In the genomic region with DNA sequence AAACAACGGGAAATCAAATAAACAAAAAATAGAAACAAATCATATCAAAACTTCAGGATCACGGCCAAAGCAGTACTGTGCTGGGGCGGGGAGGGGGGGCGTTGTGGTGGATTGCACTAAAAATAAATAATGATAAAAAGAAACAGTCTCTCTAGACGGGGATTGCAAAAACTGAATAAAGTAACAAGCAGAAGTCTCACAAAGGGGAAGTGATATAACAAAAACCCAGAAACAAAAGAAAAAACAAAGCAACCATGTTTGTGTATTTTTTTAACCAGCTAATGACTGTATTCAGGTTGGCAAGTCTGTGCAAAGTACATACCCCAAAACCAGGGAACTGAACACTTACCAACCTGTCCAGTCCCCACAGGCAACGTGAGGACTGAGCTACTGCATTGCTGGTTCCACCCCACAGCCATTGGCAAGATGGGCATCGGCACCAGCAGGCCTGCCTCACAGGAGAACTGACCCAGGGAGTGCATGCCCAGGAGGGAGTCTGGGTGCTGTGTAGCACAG, we compare ENCODE assay signal across 11 cellular contexts. TPM values are rescaled to one million over a fixed set of nuclear protein-coding genes. Genes with fewer than 3 reads are reported as not detected.
DNase-seq lines count a peak whose midpoint lies in the region; ATAC-seq and TF ChIP-seq lines count a peak whose summit lies in the region.
"Had no signal": no experiment of that assay in that cellular context is flagged by ENCODE, and none has a peak within 500 bp of the region (broad histone marks: within the 10 kb centered on the region; RNA-seq: fewer than 3 reads in every experiment).

No MANE protein-coding gene starts in this region.

- H3K4me3 Mint-ChIP-seq in activated T-cell treated with anti-CD3 and anti-CD28 coated beads, Interleukin-2, amount 50 U/mL, for 72 hours: peak overlapping the region; percentile 33 to 36

- H4K8ac ChIP-seq in mesendoderm (ENCODE audit: low read depth, low read length): no peak overlapping the region

- no peak overlapping the region for H2BK5ac ChIP-seq in mesendoderm (ENCODE audit: low read length)

- H3K18ac ChIP-seq in mesendoderm (ENCODE audit: low read length): no peak overlapping the region

- peaks cover 79% of the 10 kb centered on the region for H3K4me1 Mint-ChIP-seq in activated T-cell treated with anti-CD3 and anti-CD28 coated beads, Interleukin-2, amount 50 U/mL, for 72 hours (ENCODE audit: low read depth)

- peaks cover 80% of the 10 kb centered on the region for H3K79me2 ChIP-seq in mesendoderm (ENCODE audit: control insufficient read depth, insufficient read depth, low read length)

- H3K79me1 ChIP-seq in mesendoderm (ENCODE audit: low read length): peaks cover 50% of the 10 kb centered on the region

- TF ChIP-seq CTCF in coronary artery (IDR thresholded peaks at IDR 0.05): no peak

- no peaks in the 10 kb centered on the region for H3K27me3 ChIP-seq in mononuclear cell (ENCODE audit: insufficient read depth, low read length)
- no peaks in the 10 kb centered on the region for H3K27me3 ChIP-seq in mesendoderm (ENCODE audit: insufficient read depth, low read length, poor library complexity)
- no peaks in the 10 kb centered on the region for H3K27me3 ChIP-seq in SJCRH30

- WGBS in urinary bladder: 20% methylated on average over 7 of the region's 7 CpGs
- no CpG with 5 or more reads among the region's 7 CpGs for WGBS in mesendoderm (ENCODE audit: extremely low coverage, insufficient coverage, low lambda C conversion rate)

- no peak overlapping the region for H4K5ac ChIP-seq in mesendoderm (ENCODE audit: low read length)

- peak overlapping the region; percentile 88 for H3K27ac Mint-ChIP-seq in activated T-cell treated with anti-CD3 and anti-CD28 coated beads, Interleukin-2, amount 50 U/mL, for 72 hours

- H3K9ac ChIP-seq in mesendoderm (ENCODE audit: low read length): no peak overlapping the region

- H3K36me3 Mint-ChIP-seq in activated T-cell treated with anti-CD3 and anti-CD28 coated beads, Interleukin-2, amount 50 U/mL, for 72 hours (ENCODE audit: insufficient read depth in 2 of 2): peaks cover 0 to 2% of the 10 kb centered on the region in 2 donors

- H3K4me1 ChIP-seq in mononuclear cell (ENCODE audit: insufficient read depth, low read length) (peaks cover 75% of the 10 kb centered on the region), urinary bladder (ENCODE audit: insufficient read depth) (peaks cover 4% of the 10 kb centered on the region), mesendoderm (ENCODE audit: control insufficient read depth, low read depth, low read length) (peaks cover 16% of the 10 kb centered on the region), SJCRH30 (peaks cover 13% of the 10 kb centered on the region)

- no peak overlapping the region for H3K4ac ChIP-seq in mesendoderm (ENCODE audit: low read depth, low read length)

- peak overlapping the region; percentile 74 to 82 for H3K27ac ChIP-seq in coronary artery
- H3K27ac ChIP-seq in urinary bladder (ENCODE audit: low read depth): peak overlapping the region; percentile 54
- no peak overlapping the region for H3K27ac ChIP-seq in mesendoderm (ENCODE audit: low read depth, low read length)
- H3K27ac ChIP-seq in SJCRH30: no peak overlapping the region

- DNase-seq in activated T-cell treated with anti-CD3 and anti-CD28 coated beads, Interleukin-2, amount 50 U/mL, for 72 hours: no peak
- DNase-seq in activated T-cell treated with anti-CD3 and anti-CD28 coated beads for 4 hours (no peak), coronary artery (ENCODE audit: low spot score) (peak; percentile 59), NCI-H2107 (lab: John Stamatoyannopoulos, UW) (no peak), mesendoderm (no peak), SJCRH30 (no peak)
- DNase-seq: NCI-H1694; stimulated activated CD4-positive, alpha-beta T cell treated with anti-CD3 and anti-CD28 coated beads, Interleukin-1b, Interleukin-23, amount 100 ng/mL, for 48 hours; T-helper 9 cell had no signal

- H3K36me3 ChIP-seq in urinary bladder (ENCODE audit: insufficient read depth): no peaks in the 10 kb centered on the region
- no peaks in the 10 kb centered on the region for H3K36me3 ChIP-seq in mesendoderm (ENCODE audit: control insufficient read depth, insufficient read depth, low read length)
- H3K36me3 ChIP-seq in SJCRH30: 0 out of 2 replicates have a peak, but pooled peaks cover 2% of the 10 kb centered on the region

- H2BK15ac ChIP-seq in mesendoderm (replicated peaks; ENCODE audit: low read depth): no peak overlapping the region

- no peak overlapping the region for H2AK5ac ChIP-seq in mesendoderm (ENCODE audit: low read length)

- H3K4me2 ChIP-seq in mesendoderm (ENCODE audit: low read length): no peak overlapping the region

- H3K9me3 Mint-ChIP-seq in activated T-cell treated with anti-CD3 and anti-CD28 coated beads, Interleukin-2, amount 50 U/mL, for 72 hours: no peaks in the 10 kb centered on the region

- H3K56ac ChIP-seq in mesendoderm (ENCODE audit: low read length): no peak overlapping the region

- H2BK120ac ChIP-seq in mesendoderm (ENCODE audit: low read depth, low read length): no peak overlapping the region

- no peak for ATAC-seq in activated T-cell treated with anti-CD3 and anti-CD28 coated beads, Interleukin-2, amount 50 U/mL, for 72 hours (replicated peaks in 1 of 2)

- no peaks in the 10 kb centered on the region for H3K27me3 Mint-ChIP-seq in activated T-cell treated with anti-CD3 and anti-CD28 coated beads, Interleukin-2, amount 50 U/mL, for 72 hours (ENCODE audit: low read depth)

- no peaks in the 10 kb centered on the region for H3K9me3 ChIP-seq in mononuclear cell (ENCODE audit: low read depth, low read length)
- no peaks in the 10 kb centered on the region for H3K9me3 ChIP-seq in SJCRH30 (replicated peaks)

- H3K23ac ChIP-seq in mesendoderm (ENCODE audit: low read length): no peak overlapping the region

- H3K4me3 ChIP-seq in coronary artery (peak overlapping the region; percentile 57), mononuclear cell (ENCODE audit: low read length) (peak overlapping the region; percentile 16), urinary bladder (ENCODE audit: low read depth, low read length) (no peak overlapping the region), mesendoderm (ENCODE audit: low read length) (no peak overlapping the region), SJCRH30 (no peak overlapping the region)

RNA-seq across cellular contexts. Expression of a gene that starts 24.1 kb away (rescaled TPM):
- total RNA-seq in activated T-cell treated with anti-CD3 and anti-CD28 coated beads, Interleukin-2, amount 50 U/mL, for 72 hours: 10 to 100 TPM; 15.4 to 15.5 TPM
- total RNA-seq in mononuclear cell (27.9 TPM), urinary bladder (32.9 TPM)
- polyA plus RNA-seq in urinary bladder: 30.4 TPM
- 10.9 TPM for polyA plus RNA-seq in mesendoderm (2013, experiment 1 of 2)
- 11.3 TPM for polyA plus RNA-seq in mesendoderm (2013, experiment 2 of 2)
- 64.6 and 65.1 TPM in 2 replicates for total RNA-seq in SJCRH30 (2014; rRNA removed; shearing (Covaris generic))

Comparison
In these comparisons a context has a peak if more than half of its experiments do, and no peak if none do; other contexts are left out.
1. H3K27ac ChIP-seq: peak in coronary artery (2 of 2) and urinary bladder (single experiment); none in mesendoderm (single experiment) and SJCRH30 (single experiment).
2. H3K4me3 ChIP-seq: peak in coronary artery (single experiment) and mononuclear cell (single experiment); none in urinary bladder (single experiment), mesendoderm (single experiment) and SJCRH30 (single experiment).